ENCODE assay signal across 29 cellular contexts in genomic region chr10:33883881-33884280, GRCh38.
"Had no signal": no experiment of that assay in that cellular context is flagged by ENCODE, and none has a peak within 500 bp of the region (broad histone marks: within the 10 kb centered on the region; RNA-seq: fewer than 3 reads in every experiment).

No MANE protein-coding gene starts in this region.

- H3K9me3 ChIP-seq: gastroesophageal sphincter, heart left ventricle, mucosa of descending colon, stomach, thyroid gland, vagina had no signal

- H3K27me3 Mint-ChIP-seq: naive B cell had no signal

- H3K9me3 Mint-ChIP-seq: mesothelial cell of epicardium, nephron progenitor cell had no signal

- H3K36me3 ChIP-seq: gastroesophageal sphincter, heart left ventricle, stomach, thyroid gland, vagina had no signal

- ATAC-seq: esophagus mucosa, gastroesophageal sphincter, heart left ventricle, left colon, mucosa of descending colon, sciatic nerve had no signal

- H3K27ac Mint-ChIP-seq: mesothelial cell of epicardium, naive B cell, nephron progenitor cell had no signal

- H3K4me2 ChIP-seq: hepatocyte, smooth muscle cell had no signal

- H3K4me1 Mint-ChIP-seq: naive B cell had no signal

- H3K36me3 Mint-ChIP-seq: mesothelial cell of epicardium, naive B cell had no signal

- FAIRE-seq: colon had no signal

- H3K4me3 ChIP-seq: dorsolateral prefrontal cortex, gastroesophageal sphincter, heart left ventricle, hepatocyte, lung, mucosa of descending colon, smooth muscle cell, stomach, thyroid gland, vagina had no signal

- DNase-seq: cerebellar nuclear complex; dorsolateral prefrontal cortex; effector CD4-positive, alpha-beta T cell; foreskin fibroblast; heart left ventricle; left colon; mesenchymal stem cell; mucosa of descending colon; naive B cell; nephron progenitor cell; nucleus accumbens; posterior cingulate gyrus; stimulated activated CD4-positive, alpha-beta T cell treated with anti-CD3 and anti-CD28 coated beads, Interleukin-12 subunit alpha, Interleukin-12 subunit beta, amount 100 ng/mL, for 4 hours; stimulated activated CD4-positive, alpha-beta T cell treated with anti-CD3 and anti-CD28 coated beads, Interleukin-1b, Interleukin-23, amount 100 ng/mL, for 48 hours; stimulated activated CD4-positive, alpha-beta T cell treated with anti-CD3 and anti-CD28 coated beads, Interleukin-4, amount 100 ng/mL, for 1 hour; stimulated activated CD8-positive, alpha-beta memory T cell treated with anti-CD3 and anti-CD28 coated beads, Interleukin-4, amount 100 ng/mL, for 48 hours; stimulated activated naive CD4-positive, alpha-beta T cell treated with Interleukin-2 at 50 U/mL for 16 hours; stomach; thyroid gland had no signal

- H3K27ac ChIP-seq: dorsolateral prefrontal cortex, epithelial cell of prostate, gastroesophageal sphincter, heart left ventricle, hepatocyte, stomach, thyroid gland, vagina had no signal

- H2AFZ ChIP-seq: hepatocyte had no signal

- H3K27me3 ChIP-seq: gastroesophageal sphincter, heart left ventricle, hepatocyte, stomach, thyroid gland, vagina had no signal

- H3K79me2 ChIP-seq: hepatocyte had no signal

- H3K4me3 Mint-ChIP-seq: mesothelial cell of epicardium, naive B cell, nephron progenitor cell had no signal

- H3K4me1 ChIP-seq: gastroesophageal sphincter, heart left ventricle, stomach, thyroid gland, vagina had no signal
